Comparison of ENCODE assay signal across 9 cellular contexts in the genomic region with DNA sequence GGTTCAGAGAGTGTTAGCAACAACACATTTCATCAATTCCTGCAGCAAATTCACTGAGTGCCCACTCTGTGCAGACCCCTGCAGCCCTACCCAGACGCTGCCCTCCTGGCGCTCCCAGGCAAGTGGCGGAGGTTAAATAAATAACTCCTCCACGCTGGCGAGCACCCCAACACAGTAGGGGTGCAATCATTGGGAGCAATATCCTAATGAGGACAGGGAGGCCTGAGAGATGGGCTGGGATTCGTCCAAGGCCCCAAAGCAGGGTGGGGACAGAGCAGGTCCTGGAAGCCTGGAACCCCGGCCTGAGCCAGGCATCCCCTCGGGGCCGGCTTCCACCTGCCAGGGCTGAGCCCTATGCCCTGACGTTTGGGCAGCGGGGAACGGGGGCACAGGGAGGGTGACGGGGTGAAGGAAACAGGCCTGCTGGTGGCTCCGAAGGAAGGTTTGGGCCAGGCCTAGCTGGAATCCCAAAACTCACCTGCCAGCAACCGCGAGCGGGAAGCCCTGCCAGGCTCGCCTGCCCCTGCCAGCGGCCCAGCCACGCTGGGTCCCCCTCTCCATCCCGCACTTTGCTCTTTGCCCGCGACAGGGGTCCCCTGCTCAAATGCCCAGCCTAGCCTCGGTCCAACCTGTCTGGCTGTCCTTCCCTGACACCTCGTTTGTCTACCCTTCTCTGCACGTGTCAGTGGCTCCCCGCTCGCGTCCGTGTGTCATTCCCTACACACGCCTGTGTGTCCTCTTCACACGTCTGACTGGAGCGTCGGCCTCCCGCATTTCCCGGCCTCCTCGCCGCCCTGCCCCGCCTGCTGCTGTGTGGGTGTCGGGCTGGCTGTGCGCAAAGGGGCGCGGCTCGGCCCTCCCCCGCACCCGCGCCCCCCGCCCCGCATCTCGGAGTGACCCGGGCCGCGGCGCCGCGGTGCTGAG. TPM values are rescaled to one million over a fixed set of nuclear protein-coding genes. Genes with fewer than 3 reads are reported as not detected.
DNase-seq lines count a peak whose midpoint lies in the region; ATAC-seq and TF ChIP-seq lines count a peak whose summit lies in the region.
"Had no signal": no experiment of that assay in that cellular context is flagged by ENCODE, and none has a peak within 500 bp of the region (broad histone marks: within the 10 kb centered on the region; RNA-seq: fewer than 3 reads in every experiment).

No MANE protein-coding gene starts in this region.

- peak overlapping the region; percentile 73 for H3K4me2 ChIP-seq in parathyroid adenoma (ENCODE audit: low read length)

- ATAC-seq in GM21528 (IDR thresholded peaks at IDR 0.05; ENCODE audit: low FRiP score, unreplicated experiment), result no peak
- no peak for ATAC-seq in GM18867 (IDR thresholded peaks at IDR 0.05; ENCODE audit: unreplicated experiment)

- DNase-seq in COLO668 (lab: John Stamatoyannopoulos, UW; ENCODE audit: unreplicated experiment), result peak; percentile 43
- no peak for DNase-seq in SJSA1 (ENCODE audit: low read depth in 1 of 2, low spot score in 2 of 2)
- DNase-seq in fibroblast of villous mesenchyme (ENCODE audit: low read depth), result no peak
- no peak for DNase-seq in foreskin melanocyte
- DNase-seq in NCI-H524 (lab: John Stamatoyannopoulos, UW), result no peak

- H3K36me3 ChIP-seq in SJSA1, result no peaks in the 10 kb centered on the region
- no peaks in the 10 kb centered on the region for H3K36me3 ChIP-seq in parathyroid adenoma (ENCODE audit: control insufficient read depth, insufficient read depth, low read length)

- H2AFZ ChIP-seq in parathyroid adenoma, result peak overlapping the region; percentile 78

- no peak for TF ChIP-seq CTCF in fibroblast of villous mesenchyme (IDR thresholded peaks at IDR 0.05; ENCODE audit: insufficient read depth, low read depth, low read length)
- TF ChIP-seq CTCF in parathyroid adenoma (IDR thresholded peaks at IDR 0.05), result no peak

- H3K27ac ChIP-seq in SJSA1 (no peak overlapping the region), parathyroid adenoma (peak overlapping the region; percentile 19)

- no peak overlapping the region for H3K9ac ChIP-seq in parathyroid adenoma

- H3K4me1 ChIP-seq in SJSA1 (replicated peaks), result peaks cover 11% of the 10 kb centered on the region
- peaks cover 6% of the 10 kb centered on the region for H3K4me1 ChIP-seq in parathyroid adenoma

- no peaks in the 10 kb centered on the region for H3K79me2 ChIP-seq in parathyroid adenoma

- no peaks in the 10 kb centered on the region for H3K9me3 ChIP-seq in SJSA1 (replicated peaks)
- no peaks in the 10 kb centered on the region for H3K9me3 ChIP-seq in parathyroid adenoma (ENCODE audit: control insufficient read depth, low read length)

- H3K4me3 ChIP-seq in SJSA1, result peak overlapping the region; percentile 18; the same call in 1 of the 2 replicates
- H3K4me3 ChIP-seq in fibroblast of villous mesenchyme (ENCODE audit: low read depth, low read length), result peak overlapping the region; percentile 43
- H3K4me3 ChIP-seq in parathyroid adenoma (ENCODE audit: low read depth, low read length), result peak overlapping the region; percentile 36

- H3K27me3 ChIP-seq in SJSA1 (replicated peaks) (peaks cover 70% of the 10 kb centered on the region), parathyroid adenoma (ENCODE audit: control insufficient read depth, insufficient read depth, low read length) (no peaks in the 10 kb centered on the region)

RNA-seq across cellular contexts. Expression of gene BEAN1, which starts 0.7 kb away (rescaled TPM):
- not detected in 2 replicates for total RNA-seq in SJSA1 (2014; rRNA removed; shearing (Covaris generic))
- under 0.01 and 0.32 TPM in 2 replicates for total RNA-seq in fibroblast of villous mesenchyme
- total RNA-seq: M059J had no signal

RNA-seq across cellular contexts. Expression of gene CDH5, which starts 59.9 kb away (rescaled TPM):
- not detected in 2 replicates for total RNA-seq in SJSA1 (2014; rRNA removed; shearing (Covaris generic))
- total RNA-seq in fibroblast of villous mesenchyme, result not detected in 2 replicates
